ENCODE assay signal across 1 cellular context in the genomic region with DNA sequence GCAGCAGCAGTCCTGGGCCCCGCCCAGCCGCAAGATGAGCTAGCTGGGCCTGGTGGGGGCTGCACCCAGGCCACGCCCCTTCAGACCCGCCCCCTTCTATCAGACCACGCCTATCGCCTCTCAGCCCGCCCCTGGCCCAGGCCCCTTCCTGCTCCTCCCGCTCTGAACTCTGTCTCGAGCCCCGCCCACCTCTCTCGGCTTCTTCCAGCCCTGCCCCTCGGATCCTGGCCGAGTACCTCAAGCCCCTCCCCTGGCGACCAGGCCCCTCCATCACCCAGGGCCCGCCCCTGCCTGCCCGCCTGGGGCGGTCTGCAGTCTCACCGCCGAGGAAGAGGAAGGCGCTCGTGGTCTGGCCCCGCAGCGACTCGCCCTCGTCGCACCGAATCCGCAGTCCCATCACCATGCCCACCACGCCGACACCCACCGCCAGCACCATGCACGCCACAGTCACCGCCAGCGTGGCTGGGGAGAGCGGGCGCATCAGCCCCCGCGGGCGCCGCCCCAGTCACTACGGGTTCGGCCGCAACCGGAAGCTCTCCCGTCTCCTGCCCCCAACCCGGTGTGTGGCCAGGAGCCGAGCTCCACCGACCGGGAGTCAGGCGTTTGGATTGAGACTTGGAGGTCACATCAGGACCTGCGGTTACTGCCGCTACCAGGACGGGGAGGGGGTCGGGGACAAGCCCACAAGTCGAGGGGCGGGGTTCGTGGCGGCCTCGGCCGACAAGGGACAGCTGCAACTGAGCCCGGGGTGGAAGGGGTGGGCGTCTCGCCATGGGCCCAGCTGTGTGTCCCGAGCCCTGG.
A peak's percentile ranks its signal among the peaks of the same experiment; 100 is the strongest.
TF ChIP-seq lines count a peak whose summit lies in the region.

No MANE protein-coding gene starts in this region.

TF ChIP-seq in K562, 482 proteins besides CTCF, POLR2A, EP300 and RAD21 (continued from another document and continues in another):
- TF ChIP-seq, protein P1, sequence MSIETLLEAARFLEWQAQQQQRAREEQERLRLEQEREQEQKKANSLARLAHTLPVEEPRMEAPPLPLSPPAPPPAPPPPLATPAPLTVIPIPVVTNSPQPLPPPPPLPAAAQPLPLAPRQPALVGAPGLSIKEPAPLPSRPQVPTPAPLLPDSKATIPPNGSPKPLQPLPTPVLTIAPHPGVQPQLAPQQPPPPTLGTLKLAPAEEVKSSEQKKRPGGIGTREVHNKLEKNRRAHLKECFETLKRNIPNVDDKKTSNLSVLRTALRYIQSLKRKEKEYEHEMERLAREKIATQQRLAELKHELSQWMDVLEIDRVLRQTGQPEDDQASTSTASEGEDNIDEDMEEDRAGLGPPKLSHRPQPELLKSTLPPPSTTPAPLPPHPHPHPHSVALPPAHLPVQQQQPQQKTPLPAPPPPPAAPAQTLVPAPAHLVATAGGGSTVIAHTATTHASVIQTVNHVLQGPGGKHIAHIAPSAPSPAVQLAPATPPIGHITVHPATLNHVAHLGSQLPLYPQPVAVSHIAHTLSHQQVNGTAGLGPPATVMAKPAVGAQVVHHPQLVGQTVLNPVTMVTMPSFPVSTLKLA (conservative IDR thresholded peaks at IDR 0.05) = peak; percentile 78 to 89; a peak in 3 of 4 replicates
- TF ChIP-seq TRIM24 (IDR thresholded peaks at IDR 0.05) = no peak
- peak; percentile 60 for TF ChIP-seq NCOR1 (IDR thresholded peaks at IDR 0.05)
- TF ChIP-seq ZNF384 (IDR thresholded peaks at IDR 0.05; ENCODE audit: low read depth, low read length) = no peak
- no peak for TF ChIP-seq TAF9B (IDR thresholded peaks at IDR 0.05; ENCODE audit: partially characterized antibody)
- TF ChIP-seq ELF2 (CRISPR knock-in tag; IDR thresholded peaks at IDR 0.05) = peak; percentile 49; the same call in 1 of the 2 replicates
- no peak for TF ChIP-seq DNMT1 (IDR thresholded peaks at IDR 0.05)
- TF ChIP-seq, protein P2, sequence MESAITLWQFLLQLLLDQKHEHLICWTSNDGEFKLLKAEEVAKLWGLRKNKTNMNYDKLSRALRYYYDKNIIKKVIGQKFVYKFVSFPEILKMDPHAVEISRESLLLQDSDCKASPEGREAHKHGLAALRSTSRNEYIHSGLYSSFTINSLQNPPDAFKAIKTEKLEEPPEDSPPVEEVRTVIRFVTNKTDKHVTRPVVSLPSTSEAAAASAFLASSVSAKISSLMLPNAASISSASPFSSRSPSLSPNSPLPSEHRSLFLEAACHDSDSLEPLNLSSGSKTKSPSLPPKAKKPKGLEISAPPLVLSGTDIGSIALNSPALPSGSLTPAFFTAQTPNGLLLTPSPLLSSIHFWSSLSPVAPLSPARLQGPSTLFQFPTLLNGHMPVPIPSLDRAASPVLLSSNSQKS (CRISPR knock-in tag; IDR thresholded peaks at IDR 0.05) = no peak
- no peak for TF ChIP-seq TAF7 (tag; IDR thresholded peaks at IDR 0.05)
- no peak for TF ChIP-seq ZFP36 (IDR thresholded peaks at IDR 0.05; ENCODE audit: low read depth, low read length, partially characterized antibody)
- no peak for TF ChIP-seq TCF3 (CRISPR knock-in tag; IDR thresholded peaks at IDR 0.05)
- peak; percentile 67 for TF ChIP-seq TAF1 (IDR thresholded peaks at IDR 0.05; ENCODE audit: control insufficient read depth, extremely low read depth, insufficient read depth, low read length, severe bottlenecking)
- no peak for TF ChIP-seq ZNF668 (CRISPR knock-in tag; IDR thresholded peaks at IDR 0.05)
- TF ChIP-seq, protein P3, sequence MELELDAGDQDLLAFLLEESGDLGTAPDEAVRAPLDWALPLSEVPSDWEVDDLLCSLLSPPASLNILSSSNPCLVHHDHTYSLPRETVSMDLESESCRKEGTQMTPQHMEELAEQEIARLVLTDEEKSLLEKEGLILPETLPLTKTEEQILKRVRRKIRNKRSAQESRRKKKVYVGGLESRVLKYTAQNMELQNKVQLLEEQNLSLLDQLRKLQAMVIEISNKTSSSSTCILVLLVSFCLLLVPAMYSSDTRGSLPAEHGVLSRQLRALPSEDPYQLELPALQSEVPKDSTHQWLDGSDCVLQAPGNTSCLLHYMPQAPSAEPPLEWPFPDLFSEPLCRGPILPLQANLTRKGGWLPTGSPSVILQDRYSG (tag; conservative IDR thresholded peaks at IDR 0.05; ENCODE audit: low read depth) = no peak
- TF ChIP-seq, protein P4, sequence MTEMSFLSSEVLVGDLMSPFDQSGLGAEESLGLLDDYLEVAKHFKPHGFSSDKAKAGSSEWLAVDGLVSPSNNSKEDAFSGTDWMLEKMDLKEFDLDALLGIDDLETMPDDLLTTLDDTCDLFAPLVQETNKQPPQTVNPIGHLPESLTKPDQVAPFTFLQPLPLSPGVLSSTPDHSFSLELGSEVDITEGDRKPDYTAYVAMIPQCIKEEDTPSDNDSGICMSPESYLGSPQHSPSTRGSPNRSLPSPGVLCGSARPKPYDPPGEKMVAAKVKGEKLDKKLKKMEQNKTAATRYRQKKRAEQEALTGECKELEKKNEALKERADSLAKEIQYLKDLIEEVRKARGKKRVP (CRISPR knock-in tag; IDR thresholded peaks at IDR 0.05) = no peak
- TF ChIP-seq CBX8 (IDR thresholded peaks at IDR 0.05; ENCODE audit: borderline replicate concordance, extremely low read depth, low read depth, low read length, poor library complexity, severe bottlenecking) = no peak
- TF ChIP-seq ZNF311 (CRISPR knock-in tag; IDR thresholded peaks at IDR 0.05) = no peak
- TF ChIP-seq NRF1 (conservative IDR thresholded peaks at IDR 0.05 in 1 of 2, IDR thresholded peaks at IDR 0.05 in 1 of 2) = peak; percentile 81 to 84
- TF ChIP-seq ETS2 (tag; IDR thresholded peaks at IDR 0.05; ENCODE audit: borderline replicate concordance, poor library complexity, severe bottlenecking) = no peak
- no peak for TF ChIP-seq CHD4 (IDR thresholded peaks at IDR 0.05; ENCODE audit: insufficient read depth, insufficient replicate concordance, low read depth, low read length, poor library complexity, severe bottlenecking)
- TF ChIP-seq, protein P5, sequence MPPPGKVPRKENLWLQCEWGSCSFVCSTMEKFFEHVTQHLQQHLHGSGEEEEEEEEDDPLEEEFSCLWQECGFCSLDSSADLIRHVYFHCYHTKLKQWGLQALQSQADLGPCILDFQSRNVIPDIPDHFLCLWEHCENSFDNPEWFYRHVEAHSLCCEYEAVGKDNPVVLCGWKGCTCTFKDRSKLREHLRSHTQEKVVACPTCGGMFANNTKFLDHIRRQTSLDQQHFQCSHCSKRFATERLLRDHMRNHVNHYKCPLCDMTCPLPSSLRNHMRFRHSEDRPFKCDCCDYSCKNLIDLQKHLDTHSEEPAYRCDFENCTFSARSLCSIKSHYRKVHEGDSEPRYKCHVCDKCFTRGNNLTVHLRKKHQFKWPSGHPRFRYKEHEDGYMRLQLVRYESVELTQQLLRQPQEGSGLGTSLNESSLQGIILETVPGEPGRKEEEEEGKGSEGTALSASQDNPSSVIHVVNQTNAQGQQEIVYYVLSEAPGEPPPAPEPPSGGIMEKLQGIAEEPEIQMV (tag; conservative IDR thresholded peaks at IDR 0.05; ENCODE audit: low read depth) = no peak
- TF ChIP-seq, protein P6, sequence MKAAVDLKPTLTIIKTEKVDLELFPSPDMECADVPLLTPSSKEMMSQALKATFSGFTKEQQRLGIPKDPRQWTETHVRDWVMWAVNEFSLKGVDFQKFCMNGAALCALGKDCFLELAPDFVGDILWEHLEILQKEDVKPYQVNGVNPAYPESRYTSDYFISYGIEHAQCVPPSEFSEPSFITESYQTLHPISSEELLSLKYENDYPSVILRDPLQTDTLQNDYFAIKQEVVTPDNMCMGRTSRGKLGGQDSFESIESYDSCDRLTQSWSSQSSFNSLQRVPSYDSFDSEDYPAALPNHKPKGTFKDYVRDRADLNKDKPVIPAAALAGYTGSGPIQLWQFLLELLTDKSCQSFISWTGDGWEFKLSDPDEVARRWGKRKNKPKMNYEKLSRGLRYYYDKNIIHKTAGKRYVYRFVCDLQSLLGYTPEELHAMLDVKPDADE (conservative IDR thresholded peaks at IDR 0.05; ENCODE audit: control insufficient read depth, low read depth, low read length) = no peak
- TF ChIP-seq, protein P7, sequence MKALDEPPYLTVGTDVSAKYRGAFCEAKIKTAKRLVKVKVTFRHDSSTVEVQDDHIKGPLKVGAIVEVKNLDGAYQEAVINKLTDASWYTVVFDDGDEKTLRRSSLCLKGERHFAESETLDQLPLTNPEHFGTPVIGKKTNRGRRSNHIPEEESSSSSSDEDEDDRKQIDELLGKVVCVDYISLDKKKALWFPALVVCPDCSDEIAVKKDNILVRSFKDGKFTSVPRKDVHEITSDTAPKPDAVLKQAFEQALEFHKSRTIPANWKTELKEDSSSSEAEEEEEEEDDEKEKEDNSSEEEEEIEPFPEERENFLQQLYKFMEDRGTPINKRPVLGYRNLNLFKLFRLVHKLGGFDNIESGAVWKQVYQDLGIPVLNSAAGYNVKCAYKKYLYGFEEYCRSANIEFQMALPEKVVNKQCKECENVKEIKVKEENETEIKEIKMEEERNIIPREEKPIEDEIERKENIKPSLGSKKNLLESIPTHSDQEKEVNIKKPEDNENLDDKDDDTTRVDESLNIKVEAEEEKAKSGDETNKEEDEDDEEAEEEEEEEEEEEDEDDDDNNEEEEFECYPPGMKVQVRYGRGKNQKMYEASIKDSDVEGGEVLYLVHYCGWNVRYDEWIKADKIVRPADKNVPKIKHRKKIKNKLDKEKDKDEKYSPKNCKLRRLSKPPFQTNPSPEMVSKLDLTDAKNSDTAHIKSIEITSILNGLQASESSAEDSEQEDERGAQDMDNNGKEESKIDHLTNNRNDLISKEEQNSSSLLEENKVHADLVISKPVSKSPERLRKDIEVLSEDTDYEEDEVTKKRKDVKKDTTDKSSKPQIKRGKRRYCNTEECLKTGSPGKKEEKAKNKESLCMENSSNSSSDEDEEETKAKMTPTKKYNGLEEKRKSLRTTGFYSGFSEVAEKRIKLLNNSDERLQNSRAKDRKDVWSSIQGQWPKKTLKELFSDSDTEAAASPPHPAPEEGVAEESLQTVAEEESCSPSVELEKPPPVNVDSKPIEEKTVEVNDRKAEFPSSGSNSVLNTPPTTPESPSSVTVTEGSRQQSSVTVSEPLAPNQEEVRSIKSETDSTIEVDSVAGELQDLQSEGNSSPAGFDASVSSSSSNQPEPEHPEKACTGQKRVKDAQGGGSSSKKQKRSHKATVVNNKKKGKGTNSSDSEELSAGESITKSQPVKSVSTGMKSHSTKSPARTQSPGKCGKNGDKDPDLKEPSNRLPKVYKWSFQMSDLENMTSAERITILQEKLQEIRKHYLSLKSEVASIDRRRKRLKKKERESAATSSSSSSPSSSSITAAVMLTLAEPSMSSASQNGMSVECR (CRISPR knock-in tag; IDR thresholded peaks at IDR 0.05) = peak; percentile 76
- no peak for TF ChIP-seq ZNF586 (CRISPR knock-in tag; conservative IDR thresholded peaks at IDR 0.05)
- peak; percentile 76; the same call in 1 of the 2 replicates for TF ChIP-seq KLF13 (tag; IDR thresholded peaks at IDR 0.05; ENCODE audit: borderline replicate concordance, low read depth)
- TF ChIP-seq, protein P8, sequence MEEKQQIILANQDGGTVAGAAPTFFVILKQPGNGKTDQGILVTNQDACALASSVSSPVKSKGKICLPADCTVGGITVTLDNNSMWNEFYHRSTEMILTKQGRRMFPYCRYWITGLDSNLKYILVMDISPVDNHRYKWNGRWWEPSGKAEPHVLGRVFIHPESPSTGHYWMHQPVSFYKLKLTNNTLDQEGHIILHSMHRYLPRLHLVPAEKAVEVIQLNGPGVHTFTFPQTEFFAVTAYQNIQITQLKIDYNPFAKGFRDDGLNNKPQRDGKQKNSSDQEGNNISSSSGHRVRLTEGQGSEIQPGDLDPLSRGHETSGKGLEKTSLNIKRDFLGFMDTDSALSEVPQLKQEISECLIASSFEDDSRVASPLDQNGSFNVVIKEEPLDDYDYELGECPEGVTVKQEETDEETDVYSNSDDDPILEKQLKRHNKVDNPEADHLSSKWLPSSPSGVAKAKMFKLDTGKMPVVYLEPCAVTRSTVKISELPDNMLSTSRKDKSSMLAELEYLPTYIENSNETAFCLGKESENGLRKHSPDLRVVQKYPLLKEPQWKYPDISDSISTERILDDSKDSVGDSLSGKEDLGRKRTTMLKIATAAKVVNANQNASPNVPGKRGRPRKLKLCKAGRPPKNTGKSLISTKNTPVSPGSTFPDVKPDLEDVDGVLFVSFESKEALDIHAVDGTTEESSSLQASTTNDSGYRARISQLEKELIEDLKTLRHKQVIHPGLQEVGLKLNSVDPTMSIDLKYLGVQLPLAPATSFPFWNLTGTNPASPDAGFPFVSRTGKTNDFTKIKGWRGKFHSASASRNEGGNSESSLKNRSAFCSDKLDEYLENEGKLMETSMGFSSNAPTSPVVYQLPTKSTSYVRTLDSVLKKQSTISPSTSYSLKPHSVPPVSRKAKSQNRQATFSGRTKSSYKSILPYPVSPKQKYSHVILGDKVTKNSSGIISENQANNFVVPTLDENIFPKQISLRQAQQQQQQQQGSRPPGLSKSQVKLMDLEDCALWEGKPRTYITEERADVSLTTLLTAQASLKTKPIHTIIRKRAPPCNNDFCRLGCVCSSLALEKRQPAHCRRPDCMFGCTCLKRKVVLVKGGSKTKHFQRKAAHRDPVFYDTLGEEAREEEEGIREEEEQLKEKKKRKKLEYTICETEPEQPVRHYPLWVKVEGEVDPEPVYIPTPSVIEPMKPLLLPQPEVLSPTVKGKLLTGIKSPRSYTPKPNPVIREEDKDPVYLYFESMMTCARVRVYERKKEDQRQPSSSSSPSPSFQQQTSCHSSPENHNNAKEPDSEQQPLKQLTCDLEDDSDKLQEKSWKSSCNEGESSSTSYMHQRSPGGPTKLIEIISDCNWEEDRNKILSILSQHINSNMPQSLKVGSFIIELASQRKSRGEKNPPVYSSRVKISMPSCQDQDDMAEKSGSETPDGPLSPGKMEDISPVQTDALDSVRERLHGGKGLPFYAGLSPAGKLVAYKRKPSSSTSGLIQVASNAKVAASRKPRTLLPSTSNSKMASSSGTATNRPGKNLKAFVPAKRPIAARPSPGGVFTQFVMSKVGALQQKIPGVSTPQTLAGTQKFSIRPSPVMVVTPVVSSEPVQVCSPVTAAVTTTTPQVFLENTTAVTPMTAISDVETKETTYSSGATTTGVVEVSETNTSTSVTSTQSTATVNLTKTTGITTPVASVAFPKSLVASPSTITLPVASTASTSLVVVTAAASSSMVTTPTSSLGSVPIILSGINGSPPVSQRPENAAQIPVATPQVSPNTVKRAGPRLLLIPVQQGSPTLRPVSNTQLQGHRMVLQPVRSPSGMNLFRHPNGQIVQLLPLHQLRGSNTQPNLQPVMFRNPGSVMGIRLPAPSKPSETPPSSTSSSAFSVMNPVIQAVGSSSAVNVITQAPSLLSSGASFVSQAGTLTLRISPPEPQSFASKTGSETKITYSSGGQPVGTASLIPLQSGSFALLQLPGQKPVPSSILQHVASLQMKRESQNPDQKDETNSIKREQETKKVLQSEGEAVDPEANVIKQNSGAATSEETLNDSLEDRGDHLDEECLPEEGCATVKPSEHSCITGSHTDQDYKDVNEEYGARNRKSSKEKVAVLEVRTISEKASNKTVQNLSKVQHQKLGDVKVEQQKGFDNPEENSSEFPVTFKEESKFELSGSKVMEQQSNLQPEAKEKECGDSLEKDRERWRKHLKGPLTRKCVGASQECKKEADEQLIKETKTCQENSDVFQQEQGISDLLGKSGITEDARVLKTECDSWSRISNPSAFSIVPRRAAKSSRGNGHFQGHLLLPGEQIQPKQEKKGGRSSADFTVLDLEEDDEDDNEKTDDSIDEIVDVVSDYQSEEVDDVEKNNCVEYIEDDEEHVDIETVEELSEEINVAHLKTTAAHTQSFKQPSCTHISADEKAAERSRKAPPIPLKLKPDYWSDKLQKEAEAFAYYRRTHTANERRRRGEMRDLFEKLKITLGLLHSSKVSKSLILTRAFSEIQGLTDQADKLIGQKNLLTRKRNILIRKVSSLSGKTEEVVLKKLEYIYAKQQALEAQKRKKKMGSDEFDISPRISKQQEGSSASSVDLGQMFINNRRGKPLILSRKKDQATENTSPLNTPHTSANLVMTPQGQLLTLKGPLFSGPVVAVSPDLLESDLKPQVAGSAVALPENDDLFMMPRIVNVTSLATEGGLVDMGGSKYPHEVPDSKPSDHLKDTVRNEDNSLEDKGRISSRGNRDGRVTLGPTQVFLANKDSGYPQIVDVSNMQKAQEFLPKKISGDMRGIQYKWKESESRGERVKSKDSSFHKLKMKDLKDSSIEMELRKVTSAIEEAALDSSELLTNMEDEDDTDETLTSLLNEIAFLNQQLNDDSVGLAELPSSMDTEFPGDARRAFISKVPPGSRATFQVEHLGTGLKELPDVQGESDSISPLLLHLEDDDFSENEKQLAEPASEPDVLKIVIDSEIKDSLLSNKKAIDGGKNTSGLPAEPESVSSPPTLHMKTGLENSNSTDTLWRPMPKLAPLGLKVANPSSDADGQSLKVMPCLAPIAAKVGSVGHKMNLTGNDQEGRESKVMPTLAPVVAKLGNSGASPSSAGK (IDR thresholded peaks at IDR 0.05) = 0 out of 2 replicates have a peak, but pooled peaks have one; percentile 71
